8 cellular contexts compared by ENCODE assay signal in the genomic region with DNA sequence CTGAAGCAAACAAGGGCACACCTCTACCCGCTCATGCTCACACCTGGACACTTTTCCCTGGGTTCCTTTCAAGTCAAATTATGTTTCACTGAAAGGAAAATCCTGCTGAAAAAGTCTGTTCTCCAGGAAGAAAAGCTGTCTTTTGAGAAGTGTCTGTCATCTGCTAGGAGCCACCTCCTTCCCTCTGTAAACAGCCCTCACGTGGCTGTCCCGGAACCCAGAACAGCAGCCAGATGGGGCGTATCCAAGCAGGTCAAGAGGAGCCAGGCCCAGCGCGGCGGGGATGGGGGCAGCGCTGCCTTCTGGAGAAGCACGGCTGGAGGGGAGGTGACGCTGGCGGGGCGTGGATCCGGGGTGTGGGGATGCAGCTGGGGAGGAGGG. TPM values are rescaled to one million over a fixed set of nuclear protein-coding genes. Genes with fewer than 3 reads are reported as not detected.
DNase-seq lines count a peak whose midpoint lies in the region; ATAC-seq and TF ChIP-seq lines count a peak whose summit lies in the region.

A gene (minus strand): TSS at position 162 of the 381 bp plus-strand sequence. CDS start 205 bp downstream, outside the sequence.

- WGBS in mesendoderm (ENCODE audit: extremely low coverage, insufficient coverage, low lambda C conversion rate): no CpG with 5 or more reads among the region's 13 CpGs

- DNase-seq in HT-29 (ENCODE audit: low spot score): peak; percentile 71
- peak; percentile 74 to 84 for DNase-seq in NOMO-1 (lab: John Stamatoyannopoulos, UW; ENCODE audit: unreplicated experiment in 2 of 2)
- DNase-seq in activated T-cell treated with anti-CD3 and anti-CD28 coated beads for 24 hours (ENCODE audit: low read depth): peak; percentile 26
- peak; percentile 86 for DNase-seq in epidermal melanocyte (ENCODE audit: insufficient read length, low spot score)
- peak; percentile 90 for DNase-seq in mesendoderm
- no peak for DNase-seq in stimulated activated effector memory CD8-positive, alpha-beta T cell treated with anti-CD3 and anti-CD28 coated beads, Interleukin-12 subunit alpha, Interleukin-12 subunit beta, amount 100 ng/mL, for 72 hours (ENCODE audit: low spot score in 2 of 2)
- no peak for DNase-seq in cortex of kidney (lab: John Stamatoyannopoulos, UW)

- H4K5ac ChIP-seq in mesendoderm (ENCODE audit: low read length): no peak within 1 kb of the TSS

- no peak within 1 kb of the TSS for H3K23ac ChIP-seq in mesendoderm (ENCODE audit: low read length)

- peak within 1 kb of the TSS; percentile 88 for H3K27ac Mint-ChIP-seq in stimulated activated effector memory CD8-positive, alpha-beta T cell treated with anti-CD3 and anti-CD28 coated beads, Interleukin-12 subunit alpha, Interleukin-12 subunit beta, amount 100 ng/mL, for 72 hours

- H3K27me3 ChIP-seq in mesendoderm (ENCODE audit: insufficient read depth, low read length, poor library complexity): no peaks in the 10 kb centered on the region

- no peak within 1 kb of the TSS for H2BK15ac ChIP-seq in mesendoderm (replicated peaks; ENCODE audit: low read depth)

- H3K36me3 ChIP-seq in mesendoderm (ENCODE audit: control insufficient read depth, insufficient read depth, low read length): no peaks in the 10 kb centered on the region

- H3K56ac ChIP-seq in mesendoderm (ENCODE audit: low read length): peak within 1 kb of the TSS; percentile 85

- H3K9ac ChIP-seq in mesendoderm (ENCODE audit: low read length): peak within 1 kb of the TSS; percentile 68

- peak within 1 kb of the TSS; percentile 67 for H3K4me2 ChIP-seq in mesendoderm (ENCODE audit: low read length)

- H3K4me1 ChIP-seq in mesendoderm (ENCODE audit: control insufficient read depth, low read depth, low read length): no peaks in the 10 kb centered on the region

- no peak within 1 kb of the TSS for H2BK5ac ChIP-seq in mesendoderm (ENCODE audit: low read length)

- H3K79me2 ChIP-seq in mesendoderm (ENCODE audit: control insufficient read depth, insufficient read depth, low read length): no peaks in the 10 kb centered on the region

- TF ChIP-seq CTCF in C4-2B (conservative IDR thresholded peaks at IDR 0.05): no peak

- H2AK5ac ChIP-seq in mesendoderm (ENCODE audit: low read length): no peak within 1 kb of the TSS

- no peak for ATAC-seq in stimulated activated effector memory CD8-positive, alpha-beta T cell treated with anti-CD3 and anti-CD28 coated beads, Interleukin-12 subunit alpha, Interleukin-12 subunit beta, amount 100 ng/mL, for 72 hours

- peak within 1 kb of the TSS; percentile 92 for H3K27ac ChIP-seq in C4-2B
- H3K27ac ChIP-seq in mesendoderm (ENCODE audit: low read depth, low read length): peak within 1 kb of the TSS; percentile 17

- H3K18ac ChIP-seq in mesendoderm (ENCODE audit: low read length): peak within 1 kb of the TSS; percentile 33

- peak within 1 kb of the TSS; percentile 19 for H3K4me3 ChIP-seq in mesendoderm (ENCODE audit: low read length)

- H3K79me1 ChIP-seq in mesendoderm (ENCODE audit: low read length): no peaks in the 10 kb centered on the region

- H3K4ac ChIP-seq in mesendoderm (ENCODE audit: low read depth, low read length): no peak within 1 kb of the TSS

- H3K36me3 Mint-ChIP-seq in stimulated activated effector memory CD8-positive, alpha-beta T cell treated with anti-CD3 and anti-CD28 coated beads, Interleukin-12 subunit alpha, Interleukin-12 subunit beta, amount 100 ng/mL, for 72 hours: peaks cover 8% of the 10 kb centered on the region

- peaks cover 22% of the 10 kb centered on the region for H3K4me1 Mint-ChIP-seq in stimulated activated effector memory CD8-positive, alpha-beta T cell treated with anti-CD3 and anti-CD28 coated beads, Interleukin-12 subunit alpha, Interleukin-12 subunit beta, amount 100 ng/mL, for 72 hours

- H3K4me3 Mint-ChIP-seq in stimulated activated effector memory CD8-positive, alpha-beta T cell treated with anti-CD3 and anti-CD28 coated beads, Interleukin-12 subunit alpha, Interleukin-12 subunit beta, amount 100 ng/mL, for 72 hours: peak within 1 kb of the TSS; percentile 79

- no peak within 1 kb of the TSS for H2BK120ac ChIP-seq in mesendoderm (ENCODE audit: low read depth, low read length)

- H4K8ac ChIP-seq in mesendoderm (ENCODE audit: low read depth, low read length): no peak within 1 kb of the TSS

- H3K9me3 Mint-ChIP-seq in stimulated activated effector memory CD8-positive, alpha-beta T cell treated with anti-CD3 and anti-CD28 coated beads, Interleukin-12 subunit alpha, Interleukin-12 subunit beta, amount 100 ng/mL, for 72 hours: no peaks in the 10 kb centered on the region

RNA-seq across cellular contexts. Expression of the gene that starts here (rescaled TPM):
- total RNA-seq in HT-29 (2014; rRNA removed; shearing (Covaris generic)): 0.60 and 0.94 TPM in 2 replicates
- 0.22 TPM for polyA plus RNA-seq in mesendoderm (2013, experiment 1 of 2)
- 0.20 TPM for polyA plus RNA-seq in mesendoderm (2013, experiment 2 of 2)

Comparison
In these comparisons a context has a peak if more than half of its experiments do, and no peak if none do; other contexts are left out.
1. Peak in DNase-seq in HT-29; RNA of the gene not detected or under 1 TPM.
2. DNase-seq: peak in NOMO-1 (2 of 2), activated T-cell treated with anti-CD3 and anti-CD28 coated beads for 24 hours (single experiment), epidermal melanocyte (single experiment) and mesendoderm (single experiment); none in stimulated activated effector memory CD8-positive, alpha-beta T cell treated with anti-CD3 and anti-CD28 coated beads, Interleukin-12 subunit alpha, Interleukin-12 subunit beta, amount 100 ng/mL, for 72 hours (0 of 2) and cortex of kidney (single experiment).